ENCODE assay signal across 21 cellular contexts in genomic region chr12:121715862-121716435, GRCh38. TPM values are rescaled to one million over a fixed set of nuclear protein-coding genes. Genes with fewer than 3 reads are reported as not detected.
A peak's percentile ranks its signal among the peaks of the same experiment; 100 is the strongest.
DNase-seq lines count a peak whose midpoint lies in the region; ATAC-seq, FAIRE-seq and TF ChIP-seq lines count a peak whose summit lies in the region.
"Had no signal": no experiment of that assay in that cellular context is flagged by ENCODE, and none has a peak within 500 bp of the region (broad histone marks: within the 10 kb centered on the region; RNA-seq: fewer than 3 reads in every experiment).

No MANE protein-coding gene starts in this region.

- H4K8ac ChIP-seq in mesendoderm (ENCODE audit: low read depth, low read length), result no peak overlapping the region

- H3K79me2 ChIP-seq in mesendoderm (ENCODE audit: control insufficient read depth, insufficient read depth, low read length), result peaks cover 18% of the 10 kb centered on the region

- H3K4me3 ChIP-seq in HFF-Myc (replicated peaks; ENCODE audit: low read depth, low read length), result 0 out of 2 replicates have a peak overlapping the region, but pooled peaks have one; percentile 2
- H3K4me3 ChIP-seq in RWPE2 (ENCODE audit: severe bottlenecking), result no peak overlapping the region
- no peak overlapping the region for H3K4me3 ChIP-seq in mesendoderm (ENCODE audit: low read length)
- H3K4me3 ChIP-seq in skeletal muscle tissue (ENCODE audit: low read length in 3 of 3), result no peak overlapping the region
- H3K4me3 ChIP-seq: SK-N-MC had no signal

- H3K18ac ChIP-seq in mesendoderm (ENCODE audit: low read length), result no peak overlapping the region

- H3K36me3 ChIP-seq in RWPE2 (ENCODE audit: low read depth) (peaks cover 7% of the 10 kb centered on the region; the same call in 1 of the 2 replicates), mesendoderm (ENCODE audit: control insufficient read depth, insufficient read depth, low read length) (no peaks in the 10 kb centered on the region), skeletal muscle tissue (ENCODE audit: control insufficient read depth in 3 of 3, insufficient read depth in 3 of 3, low read length in 3 of 3) (peaks cover 2 to 4% (median 3%) of the 10 kb centered on the region in 3 donors)

- DNase-seq in HFF-Myc (ENCODE audit: extremely low read depth, low read depth) (no peak), RWPE2 (ENCODE audit: low spot score) (no peak), mesendoderm (no peak), RCC 7860 (ENCODE audit: low spot score) (no peak), HTR-8/SVneo (ENCODE audit: insufficient read length, low spot score) (no peak)
- DNase-seq: DMS53, GDM1, NCI-H1105 treated with DMSO at 0.1 percent for 48 hours, NCI-H2029 treated with DMSO at 0.1 percent for 48 hours, NCI-H524 treated with DMSO at 0.1 percent for 48 hours, OCI-M1, SHP77 treated with DMSO at 0.1 percent for 48 hours, SW 1271 had no signal

- no peak overlapping the region for H2AK5ac ChIP-seq in mesendoderm (ENCODE audit: low read length)

- no peak overlapping the region for H3K4me2 ChIP-seq in mesendoderm (ENCODE audit: low read length)
- H3K4me2 ChIP-seq: KMS-11 had no signal

- H2BK5ac ChIP-seq in mesendoderm (ENCODE audit: low read length), result no peak overlapping the region

- no CpG with 5 or more reads among the region's 6 CpGs for WGBS in mesendoderm (ENCODE audit: extremely low coverage, insufficient coverage, low lambda C conversion rate)

- TF ChIP-seq CTCF in HFF-Myc (IDR thresholded peaks at IDR 0.05; ENCODE audit: low read depth, low read length, missing control alignments), result no peak
- no peak for TF ChIP-seq CTCF in RWPE2 (IDR thresholded peaks at IDR 0.05; ENCODE audit: poor library complexity, severe bottlenecking)

- H3K9ac ChIP-seq in mesendoderm (ENCODE audit: low read length) (no peak overlapping the region), skeletal muscle tissue (ENCODE audit: low read depth in 1 of 3, low read length in 3 of 3) (no peak overlapping the region)
- H3K9ac ChIP-seq: KMS-11 had no signal

- H2BK120ac ChIP-seq in mesendoderm (ENCODE audit: low read depth, low read length), result no peak overlapping the region

- H3K4me1 ChIP-seq in RWPE2 (ENCODE audit: insufficient read depth, poor library complexity, severe bottlenecking) (peaks cover 27% of the 10 kb centered on the region), mesendoderm (ENCODE audit: control insufficient read depth, low read depth, low read length) (peaks cover 4% of the 10 kb centered on the region), skeletal muscle tissue (ENCODE audit: control insufficient read depth in 3 of 3, insufficient read depth in 3 of 3, low read length in 3 of 3) (peaks cover 30 to 62% (median 49%) of the 10 kb centered on the region in 3 donors)

- H3K23ac ChIP-seq in mesendoderm (ENCODE audit: low read length), result no peak overlapping the region

- FAIRE-seq in RCC 7860 (lab: Jason Lieb, UNC) (no peak), HTR-8/SVneo (lab: Jason Lieb, UNC) (no peak)
- FAIRE-seq: A204.1, GM18507, GM19239 had no signal

- ATAC-seq in RWPE2 (ENCODE audit: low read depth) (no peak), GM18909 (IDR thresholded peaks at IDR 0.05; ENCODE audit: poor library complexity, unreplicated experiment) (no peak)

- no peaks in the 10 kb centered on the region for H3K9me3 ChIP-seq in RWPE2 (ENCODE audit: severe bottlenecking)
- H3K9me3 ChIP-seq in skeletal muscle tissue (ENCODE audit: control insufficient read depth in 3 of 3, low read length in 3 of 3), result no peaks in the 10 kb centered on the region

- H3K79me1 ChIP-seq in mesendoderm (ENCODE audit: low read length), result peaks cover 19% of the 10 kb centered on the region

- H4K5ac ChIP-seq in mesendoderm (ENCODE audit: low read length), result no peak overlapping the region

- peak overlapping the region; percentile 15 for H3K56ac ChIP-seq in mesendoderm (ENCODE audit: low read length)

- peak overlapping the region; percentile 74 for H3K27ac ChIP-seq in RWPE2 (ENCODE audit: poor library complexity, severe bottlenecking)
- no peak overlapping the region for H3K27ac ChIP-seq in mesendoderm (ENCODE audit: low read depth, low read length)
- H3K27ac ChIP-seq in skeletal muscle tissue (ENCODE audit: low read depth, low read length), result peak overlapping the region; percentile 80
- H3K27ac ChIP-seq: KMS-11, SK-N-MC had no signal

- no peak overlapping the region for H3K4ac ChIP-seq in mesendoderm (ENCODE audit: low read depth, low read length)

- no peak overlapping the region for H2BK15ac ChIP-seq in mesendoderm (replicated peaks; ENCODE audit: low read depth)

- H3K27me3 ChIP-seq in RWPE2 (ENCODE audit: insufficient read depth, poor library complexity, severe bottlenecking), result no peaks in the 10 kb centered on the region
- no peaks in the 10 kb centered on the region for H3K27me3 ChIP-seq in mesendoderm (ENCODE audit: insufficient read depth, low read length, poor library complexity)
- H3K27me3 ChIP-seq in skeletal muscle tissue (ENCODE audit: control insufficient read depth in 3 of 3, insufficient read depth in 3 of 3, low read length in 3 of 3), result no peaks in the 10 kb centered on the region

RNA-seq across cellular contexts. Expression of gene TMEM120B, which starts 3.4 kb away (rescaled TPM):
- polyA plus RNA-seq in mesendoderm (2013, experiment 1 of 2), result 16.1 TPM
- polyA plus RNA-seq in mesendoderm (2013, experiment 2 of 2), result 15.8 TPM
- 8.9 TPM for total RNA-seq in skeletal muscle tissue

RNA-seq across cellular contexts. Expression of gene MORN3, which starts 46.5 kb away (rescaled TPM):
- 0.79 TPM for polyA plus RNA-seq in mesendoderm (2013, experiment 1 of 2)
- 0.98 TPM for polyA plus RNA-seq in mesendoderm (2013, experiment 2 of 2)
- under 0.01 TPM for total RNA-seq in skeletal muscle tissue
- polyA plus RNA-seq: CD14-positive monocyte had no signal
